ENCODE assay signal across 34 cellular contexts in the genomic region with DNA sequence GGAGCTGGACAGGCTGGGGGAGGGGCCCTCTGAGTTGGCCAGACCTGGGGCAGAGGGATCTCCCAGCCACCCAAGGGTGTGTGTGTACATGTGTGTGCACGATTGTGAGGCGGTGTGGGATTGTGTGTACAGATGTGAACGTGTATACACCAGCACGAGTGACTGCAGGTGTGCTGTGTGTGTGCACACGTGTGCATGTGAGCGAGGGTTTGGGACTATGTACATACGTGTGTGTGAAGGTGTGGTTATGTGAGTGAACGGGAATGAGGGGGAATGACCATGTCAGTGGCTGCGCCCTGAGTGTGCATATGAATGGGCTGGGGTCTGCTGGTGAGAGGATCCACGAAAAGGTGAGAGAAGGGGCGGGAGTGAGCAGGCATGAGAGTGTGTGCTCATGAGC. TPM values are rescaled to one million over a fixed set of nuclear protein-coding genes. Genes with fewer than 3 reads are reported as not detected.
"Had no signal": no experiment of that assay in that cellular context is flagged by ENCODE, and none has a peak within 500 bp of the region (broad histone marks: within the 10 kb centered on the region; RNA-seq: fewer than 3 reads in every experiment).

No MANE protein-coding gene starts in this region.

- H3K4me3 ChIP-seq: ascending aorta, body of pancreas, breast epithelium, SJCRH30, SK-N-MC had no signal

- H3K9me3 ChIP-seq: ascending aorta, body of pancreas, breast epithelium, SJCRH30 had no signal

- H3K27me3 ChIP-seq: ascending aorta, body of pancreas, breast epithelium had no signal

- H3K27ac ChIP-seq: ascending aorta, body of pancreas, breast epithelium, SJCRH30, SK-N-MC, WERI-Rb-1 had no signal

- H3K36me3 ChIP-seq: ascending aorta, breast epithelium, SJCRH30, WERI-Rb-1 had no signal

- ATAC-seq: activated CD8-positive, alpha-beta T cell treated with anti-CD3 and anti-CD28 coated beads for 36 hours; body of pancreas; Panc1 had no signal

- H3K4me1 ChIP-seq: ascending aorta, body of pancreas, breast epithelium, SJCRH30 had no signal

- DNase-seq: activated CD4-positive, alpha-beta T cell treated with anti-CD3 and anti-CD28 coated beads for 1 hour; activated CD4-positive, alpha-beta T cell treated with anti-CD3 and anti-CD28 coated beads for 48 hours; activated CD4-positive, CD25-positive, alpha-beta regulatory T cell; activated CD8-positive, alpha-beta T cell treated with anti-CD3 and anti-CD28 coated beads for 36 hours; activated gamma-delta T cell; activated naive CD4-positive, alpha-beta T cell treated with Interleukin-2 at 50 U/mL for 16 hours; activated naive CD8-positive, alpha-beta T cell treated with anti-CD3 and anti-CD28 coated beads, Interleukin-2, amount 10 ng/mL, durations not matched to agents 7 days and 5 days; activated T-cell treated with anti-CD3 and anti-CD28 coated beads, Interleukin-2, amount 50 U/mL, for 1 hour; amygdala; body of pancreas; Karpas-422; NCI-H1048; NCI-H1105 treated with DMSO at 0.1 percent for 48 hours; NCI-H1436; NCI-H1694; NCI-H1930; NCI-H345; NCI-H524 treated with DMSO at 0.1 percent for 48 hours; SHP77; SJCRH30; T1000; WERI-Rb-1 had no signal

RNA-seq across cellular contexts. Expression of a gene that starts 22.4 kb away (rescaled TPM):
- total RNA-seq: activated CD8-positive, alpha-beta memory T cell treated with anti-CD3 and anti-CD28 coated beads for 36 hours; activated CD8-positive, alpha-beta T cell treated with anti-CD3 and anti-CD28 coated beads for 36 hours; activated naive CD8-positive, alpha-beta T cell treated with anti-CD3 and anti-CD28 coated beads, Interleukin-2, amount 10 ng/mL, durations not matched to agents 7 days and 5 days; activated T-helper 2 cell treated with anti-CD3 and anti-CD28 coated beads, Interferon-gamma antibody, Interleukin-2, Interleukin-4, amounts not matched to agents 10 μg/mL and 5 μg/mL and 100 μg/mL, durations not matched to agents 14 hours and 24 hours and 36 hours; ascending aorta; body of pancreas; breast epithelium; MCF 10A; NCI-H460; RPMI7951; SJCRH30; T-helper 1 cell treated with Interleukin-12 subunit alpha and Interleukin-12 subunit beta and Interleukin-4 antibody, amounts not matched to agents 30 ng/mL and 1 ng/mL, for 36 hours; T-helper 2 cell treated with Interferon-gamma antibody and Interleukin-4, amounts not matched to agents 100 ng/mL and 5 ng/mL, for 36 hours had no signal
- polyA plus RNA-seq: adipose tissue had no signal
